ENCODE assay signal across 8 cellular contexts in genomic region chr1:15411593-15412487, GRCh38. TPM values are rescaled to one million over a fixed set of nuclear protein-coding genes. Genes with fewer than 3 reads are reported as not detected.
DNase-seq lines count a peak whose midpoint lies in the region; ATAC-seq, FAIRE-seq and TF ChIP-seq lines count a peak whose summit lies in the region.

No MANE protein-coding gene starts in this region.

- H3K36me3 ChIP-seq in adipocyte (ENCODE audit: control insufficient read depth, insufficient read depth, low read length, severe bottlenecking) (no peaks in the 10 kb centered on the region), keratinocyte (ENCODE audit: control insufficient read depth in 2 of 2, extremely low read depth in 1 of 2, insufficient read depth in 2 of 2, low read length in 2 of 2) (peaks cover 4 to 13% of the 10 kb centered on the region in 2 experiments)

- peaks cover 2% of the 10 kb centered on the region for H3K9me1 ChIP-seq in keratinocyte (ENCODE audit: control insufficient read depth, extremely low read depth, insufficient read depth, low read length)

- H3K27me3 ChIP-seq in adipocyte (replicated peaks; ENCODE audit: control insufficient read depth, insufficient read depth, low read length) = no peaks in the 10 kb centered on the region
- H3K27me3 ChIP-seq in keratinocyte (ENCODE audit: control insufficient read depth, extremely low read depth, insufficient read depth, low read length) = no peaks in the 10 kb centered on the region

- peaks cover 61% of the 10 kb centered on the region for H3K79me2 ChIP-seq in keratinocyte (ENCODE audit: control insufficient read depth, insufficient read depth, low read length)

- peak; percentile 50 for ATAC-seq in GM18517 (IDR thresholded peaks at IDR 0.05; ENCODE audit: unreplicated experiment)
- ATAC-seq in HG02759 (IDR thresholded peaks at IDR 0.05; ENCODE audit: unreplicated experiment) = peak; percentile 54

- peak; percentile 86 for DNase-seq in RCC 7860 (ENCODE audit: low spot score)
- peak; percentile 22 for DNase-seq in adipocyte (ENCODE audit: low read depth)
- no peak for DNase-seq in keratinocyte (ENCODE audit: low read depth, low spot score)
- peak; percentile 38 to 41 for DNase-seq in stimulated activated CD4-positive, alpha-beta T cell treated with anti-CD3 and anti-CD28 coated beads, Interleukin-4, amount 100 ng/mL, for 48 hours (ENCODE audit: low read depth in 2 of 2)
- DNase-seq in ACHN = no peak
- DNase-seq in NCI-H748 (lab: John Stamatoyannopoulos, UW; ENCODE audit: unreplicated experiment) = no peak

- H4K20me1 ChIP-seq in keratinocyte (ENCODE audit: control insufficient read depth, extremely low read depth, insufficient read depth, low read length) = peaks cover 7% of the 10 kb centered on the region

- peak overlapping the region; percentile 84 for H3K4me2 ChIP-seq in keratinocyte (ENCODE audit: control insufficient read depth, extremely low read depth, insufficient read depth, low read depth, low read length)

- H3K9me3 ChIP-seq in adipocyte (ENCODE audit: control insufficient read depth, low read length) = no peaks in the 10 kb centered on the region
- H3K9me3 ChIP-seq in keratinocyte (ENCODE audit: control insufficient read depth, low read depth, low read length) = no peaks in the 10 kb centered on the region

- no peak overlapping the region for H2AFZ ChIP-seq in keratinocyte (ENCODE audit: control insufficient read depth, low read length)

- FAIRE-seq in RCC 7860 (lab: Jason Lieb, UNC) (peak; percentile 64), keratinocyte (lab: Jason Lieb, UNC) (no peak)

- dilution Hi-C loops in keratinocyte (cut with MboI; ENCODE audit: extremely low pct_ligation_motif_present, low sequenced_read_pairs) = loop anchor here (10.0 kb wide), 1 partner anchor 77 kb away; no protein-coding TSS in a partner anchor

- peak overlapping the region; percentile 2 for H3K27ac ChIP-seq in keratinocyte (ENCODE audit: control insufficient read depth, insufficient read depth, low read length)

- H3K4me3 ChIP-seq in adipocyte (ENCODE audit: low read length) = peak overlapping the region; percentile 85
- H3K4me3 ChIP-seq in keratinocyte (ENCODE audit: control insufficient read depth in 2 of 3, extremely low read depth in 1 of 3, insufficient read depth in 2 of 3, low read depth in 1 of 3, low read length in 3 of 3) = peak overlapping the region; percentile 84 to 90 (median 90)

- H3K9ac ChIP-seq in adipocyte (ENCODE audit: low read length) = no peak overlapping the region
- H3K9ac ChIP-seq in keratinocyte (ENCODE audit: control insufficient read depth, extremely low read depth, insufficient read depth, low read length) = peak overlapping the region; percentile 82

- H3K4me1 ChIP-seq in adipocyte (ENCODE audit: control insufficient read depth, insufficient read depth, low read length) = peaks cover 35% of the 10 kb centered on the region
- H3K4me1 ChIP-seq in keratinocyte (ENCODE audit: control insufficient read depth, extremely low read depth, insufficient read depth, low read length) = peaks cover 40% of the 10 kb centered on the region

- in situ Hi-C loops in ACHN (cut with HindIII; ENCODE audit: low pct_ligation_motif_present, low pct_unique_long_range_greater_than_20kb, low sequenced_read_pairs) = no loop called here

- TF ChIP-seq CTCF in keratinocyte (optimal IDR thresholded peaks at IDR 0.05 in 1 of 3, IDR thresholded peaks at IDR 0.05 in 1 of 3, conservative IDR thresholded peaks at IDR 0.05 in 1 of 3; ENCODE audit: extremely low read depth in 1 of 3, insufficient read depth in 2 of 3, low read length in 3 of 3) = no peak

RNA-seq across cellular contexts. Expression of gene EFHD2, which starts 2.2 kb away (rescaled TPM):
- 45.6 to 69.3 TPM (median 47.6 TPM) in 3 replicates for polyA plus RNA-seq in keratinocyte
- polyA plus RNA-seq in keratinocyte (2011; ENCODE audit: low read depth) = 27.9 TPM
- polyA plus RNA-seq in keratinocyte (2011; cell fraction: cytosol; rRNA removed) = 28.0 and 66.0 TPM in 2 replicates
- 28.4 and 38.1 TPM in 2 replicates for polyA plus RNA-seq in keratinocyte (2011; cell fraction: nucleus; rRNA removed)
- polyA plus RNA-seq in keratinocyte (2012; ENCODE audit: low replicate concordance) = 23.3 and 86.0 TPM in 2 replicates
- polyA minus RNA-seq in keratinocyte = 19.0 to 35.2 TPM (median 20.7 TPM) in 3 replicates
- polyA minus RNA-seq in keratinocyte (2011; cell fraction: cytosol; rRNA and poly(A)+ RNA removed) = 65.8 TPM
- polyA minus RNA-seq in keratinocyte (2011; cell fraction: nucleus; rRNA and poly(A)+ RNA removed) = 11.9 and 12.1 TPM in 2 replicates

RNA-seq across cellular contexts. Expression of gene CTRC, which starts 26.4 kb away (rescaled TPM):
- polyA plus RNA-seq in keratinocyte = not detected in 3 replicates
- not detected for polyA plus RNA-seq in keratinocyte (2011; ENCODE audit: low read depth)
- polyA plus RNA-seq in keratinocyte (2011; cell fraction: cytosol; rRNA removed) = not detected in 2 replicates
- 0.06 and 0.13 TPM in 2 replicates for polyA plus RNA-seq in keratinocyte (2011; cell fraction: nucleus; rRNA removed)
- not detected in 2 replicates for polyA plus RNA-seq in keratinocyte (2012; ENCODE audit: low replicate concordance)
- not detected in 3 replicates for polyA minus RNA-seq in keratinocyte
- not detected for polyA minus RNA-seq in keratinocyte (2011; cell fraction: cytosol; rRNA and poly(A)+ RNA removed)
- polyA minus RNA-seq in keratinocyte (2011; cell fraction: nucleus; rRNA and poly(A)+ RNA removed) = not detected in 2 replicates

RNA-seq across cellular contexts. Expression of gene CELA2A, which starts 44.7 kb away (rescaled TPM):
- polyA plus RNA-seq in keratinocyte = not detected in 3 replicates
- not detected for polyA plus RNA-seq in keratinocyte (2011; ENCODE audit: low read depth)
- not detected in 2 replicates for polyA plus RNA-seq in keratinocyte (2011; cell fraction: cytosol; rRNA removed)
- not detected in 2 replicates for polyA plus RNA-seq in keratinocyte (2011; cell fraction: nucleus; rRNA removed)
- not detected in 2 replicates for polyA plus RNA-seq in keratinocyte (2012; ENCODE audit: low replicate concordance)
- polyA minus RNA-seq in keratinocyte = not detected in 3 replicates
- not detected for polyA minus RNA-seq in keratinocyte (2011; cell fraction: cytosol; rRNA and poly(A)+ RNA removed)
- not detected in 2 replicates for polyA minus RNA-seq in keratinocyte (2011; cell fraction: nucleus; rRNA and poly(A)+ RNA removed)

Comparison
In these comparisons a context has a peak if more than half of its experiments do, and no peak if none do; other contexts are left out.
1. DNase-seq: peak in RCC 7860 (single experiment), adipocyte (single experiment) and stimulated activated CD4-positive, alpha-beta T cell treated with anti-CD3 and anti-CD28 coated beads, Interleukin-4, amount 100 ng/mL, for 48 hours (2 of 2); none in keratinocyte (single experiment), ACHN (single experiment) and NCI-H748 (single experiment).